Comparison of ENCODE assay signal across 8 cellular contexts in the genomic region with DNA sequence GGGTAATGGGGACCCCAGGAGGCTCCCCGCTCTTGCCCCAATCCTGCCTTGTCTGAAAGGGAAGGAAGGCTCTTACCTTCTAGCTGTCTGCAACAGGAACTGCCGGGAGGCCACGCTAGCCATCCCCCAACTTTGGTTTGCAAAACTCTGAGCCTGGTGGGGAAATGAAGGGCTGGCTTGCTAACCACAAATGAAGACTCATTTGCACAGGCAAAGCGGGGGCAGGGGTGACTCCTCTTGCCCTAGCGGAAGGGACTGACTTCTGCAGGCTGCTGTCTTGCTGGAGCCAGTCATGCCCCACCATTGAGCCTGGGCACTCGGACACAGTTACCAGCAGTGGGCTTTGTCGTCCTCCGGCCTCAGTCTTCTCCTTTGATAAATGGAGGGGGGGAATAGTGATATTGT. TPM values are rescaled to one million over a fixed set of nuclear protein-coding genes. Genes with fewer than 3 reads are reported as not detected.
DNase-seq lines count a peak whose midpoint lies in the region; ATAC-seq and TF ChIP-seq lines count a peak whose summit lies in the region.

No MANE protein-coding gene starts in this region.

- no peak overlapping the region for H2AK5ac ChIP-seq in neuronal stem cell (ENCODE audit: low read depth, low read length)

- H3K4ac ChIP-seq in neuronal stem cell (ENCODE audit: low read length) = no peak overlapping the region

- H3K27me3 ChIP-seq in neuronal stem cell (ENCODE audit: control insufficient read depth in 3 of 3, insufficient read depth in 3 of 3, low read depth in 1 of 3, low read length in 3 of 3) = no peaks in the 10 kb centered on the region

- TF ChIP-seq CTCF in Calu3 (IDR thresholded peaks at IDR 0.05; ENCODE audit: unreplicated experiment) = no peak

- no peaks in the 10 kb centered on the region for H3K36me3 ChIP-seq in neuronal stem cell (replicated peaks in 1 of 2; ENCODE audit: control insufficient read depth in 2 of 2, insufficient read depth in 2 of 2, low read length in 2 of 2)

- H2BK15ac ChIP-seq in neuronal stem cell (ENCODE audit: low read length) = peak overlapping the region; percentile 44

- peaks cover 27% of the 10 kb centered on the region for H3K4me1 Mint-ChIP-seq in activated naive CD8-positive, alpha-beta T cell treated with anti-CD3 and anti-CD28 coated beads, Interleukin-2, amount 10 ng/mL, durations not matched to agents 7 days and 5 days
- no peaks in the 10 kb centered on the region for H3K4me1 Mint-ChIP-seq in Calu3 (ENCODE audit: low read depth, unreplicated experiment)

- no peak overlapping the region for H3K4me2 ChIP-seq in neuronal stem cell (ENCODE audit: insufficient read depth, low read length, poor library complexity, severe bottlenecking)

- no peak overlapping the region for H2AFZ ChIP-seq in neuronal stem cell (ENCODE audit: low read length)

- in situ Hi-C loops in G401 (cut with HindIII; ENCODE audit: low sequenced_read_pairs) = no loop called here

- H2BK12ac ChIP-seq in neuronal stem cell (ENCODE audit: low read length) = no peak overlapping the region

- no peak overlapping the region for H3K23ac ChIP-seq in neuronal stem cell (ENCODE audit: low read depth, low read length, poor library complexity)

- H3K4me3 ChIP-seq in neuronal stem cell (ENCODE audit: low read length in 2 of 2) = no peak overlapping the region

- no TSS peak for BruUV-seq in Calu3 (replicated peaks; lab: Mats Ljungman, UMichigan)

- peaks cover 0 to 3% of the 10 kb centered on the region in 2 donors for H3K4me1 ChIP-seq in neuronal stem cell (ENCODE audit: control insufficient read depth in 2 of 2, insufficient read depth in 1 of 2, low read depth in 1 of 2, low read length in 2 of 2)

- H3K27me3 Mint-ChIP-seq in activated naive CD8-positive, alpha-beta T cell treated with anti-CD3 and anti-CD28 coated beads, Interleukin-2, amount 10 ng/mL, durations not matched to agents 7 days and 5 days = peaks cover 8% of the 10 kb centered on the region
- H3K27me3 Mint-ChIP-seq in Calu3 (ENCODE audit: unreplicated experiment) = peaks cover 65% of the 10 kb centered on the region

- no peaks in the 10 kb centered on the region for H3K9me3 ChIP-seq in neuronal stem cell (replicated peaks in 1 of 2; ENCODE audit: control insufficient read depth in 2 of 2, insufficient read depth in 1 of 2, low read depth in 1 of 2, low read length in 2 of 2)

- no peak overlapping the region for H4K91ac ChIP-seq in neuronal stem cell (ENCODE audit: low read depth, low read length, poor library complexity)

- H3K27ac ChIP-seq in neuronal stem cell (replicated peaks; ENCODE audit: low read length) = no peak overlapping the region

- H3K9ac ChIP-seq in neuronal stem cell (ENCODE audit: low read depth, low read length, poor library complexity) = no peak overlapping the region

- CTCF ChIA-PET in Calu3 (lab: Charles Lee) = interaction anchor here (0.6 kb wide), 1 partner anchor 650 kb away, joined by 6 read pairs; no protein-coding TSS in a partner anchor

- H3K4me3 Mint-ChIP-seq in activated naive CD8-positive, alpha-beta T cell treated with anti-CD3 and anti-CD28 coated beads, Interleukin-2, amount 10 ng/mL, durations not matched to agents 7 days and 5 days = peak overlapping the region; percentile 56
- H3K4me3 Mint-ChIP-seq in Calu3 (ENCODE audit: low read depth, unreplicated experiment) = no peak overlapping the region

- H3K9me3 Mint-ChIP-seq in activated naive CD8-positive, alpha-beta T cell treated with anti-CD3 and anti-CD28 coated beads, Interleukin-2, amount 10 ng/mL, durations not matched to agents 7 days and 5 days = no peaks in the 10 kb centered on the region
- H3K9me3 Mint-ChIP-seq in Calu3 (ENCODE audit: low read depth, unreplicated experiment) = no peaks in the 10 kb centered on the region

- H3K36me3 Mint-ChIP-seq in activated naive CD8-positive, alpha-beta T cell treated with anti-CD3 and anti-CD28 coated beads, Interleukin-2, amount 10 ng/mL, durations not matched to agents 7 days and 5 days = no peaks in the 10 kb centered on the region
- H3K36me3 Mint-ChIP-seq in Calu3 (ENCODE audit: insufficient read depth, unreplicated experiment) = no peaks in the 10 kb centered on the region

- POLR2A ChIA-PET in activated naive CD8-positive, alpha-beta T cell treated with anti-CD3 and anti-CD28 coated beads, Interleukin-2, amount 10 ng/mL, durations not matched to agents 7 days and 5 days (lab: Charles Lee) = interaction anchor here (0.6 to 1.1 kb wide), 2 partner anchors 14 to 15 kb away, joined by 3 to 4 read pairs; no protein-coding TSS in a partner anchor

- intact Hi-C loops in Calu3 (cut with micrococcal nuclease; ENCODE audit: unreplicated experiment) = no loop called here

- peak; percentile 53 for ATAC-seq in GM18519 (IDR thresholded peaks at IDR 0.05; ENCODE audit: low FRiP score, unreplicated experiment)
- peak; percentile 66 for ATAC-seq in HG02642 (IDR thresholded peaks at IDR 0.05; ENCODE audit: poor library complexity, unreplicated experiment)
- peak; percentile 98 for ATAC-seq in activated naive CD8-positive, alpha-beta T cell treated with anti-CD3 and anti-CD28 coated beads, Interleukin-2, amount 10 ng/mL, durations not matched to agents 7 days and 5 days (ENCODE audit: low read depth)

- H3K18ac ChIP-seq in neuronal stem cell (ENCODE audit: low read length) = no peak overlapping the region

- no peaks in the 10 kb centered on the region for H3K79me1 ChIP-seq in neuronal stem cell (ENCODE audit: low read depth, low read length)

- no peak overlapping the region for H2BK5ac ChIP-seq in neuronal stem cell (ENCODE audit: low read length)

- H3K14ac ChIP-seq in neuronal stem cell (ENCODE audit: low read length) = no peak overlapping the region

- DNase-seq in NOMO-1 treated with DMSO at 0.1 percent for 48 hours (lab: John Stamatoyannopoulos, UW; ENCODE audit: unreplicated experiment) (peak; percentile 97), neuronal stem cell (ENCODE audit: low spot score) (no peak), NCI-H2171 treated with DMSO at 0.1 percent for 48 hours (lab: John Stamatoyannopoulos, UW) (no peak), G401 (ENCODE audit: low spot score) (no peak), Calu3 (no peak)
- DNase-seq in activated naive CD8-positive, alpha-beta T cell treated with anti-CD3 and anti-CD28 coated beads, Interleukin-2, amount 10 ng/mL, durations not matched to agents 7 days and 5 days = peak; percentile 67

- no peak overlapping the region for H4K8ac ChIP-seq in neuronal stem cell (ENCODE audit: low read depth, low read length)

- H3K27ac Mint-ChIP-seq in activated naive CD8-positive, alpha-beta T cell treated with anti-CD3 and anti-CD28 coated beads, Interleukin-2, amount 10 ng/mL, durations not matched to agents 7 days and 5 days = peak overlapping the region; percentile 81
- no peak overlapping the region for H3K27ac Mint-ChIP-seq in Calu3 (ENCODE audit: unreplicated experiment)

- H2BK120ac ChIP-seq in neuronal stem cell (ENCODE audit: low read depth, low read length) = no peak overlapping the region

- WGBS in neuronal stem cell (ENCODE audit: extremely low coverage in 2 of 2, insufficient read length in 2 of 2, insufficient replicate concordance in 1 of 2), 2 donors = no CpG with 5 or more reads among the region's 8 CpGs

RNA-seq across cellular contexts. Expression of gene PLCG2, which starts 52.6 kb away (rescaled TPM):
- total RNA-seq in activated naive CD8-positive, alpha-beta T cell treated with anti-CD3 and anti-CD28 coated beads, Interleukin-2, amount 10 ng/mL, durations not matched to agents 7 days and 5 days = 10 to 100 TPM; 13.5 to 15.2 TPM
- 1.3 TPM for polyA plus RNA-seq in neuronal stem cell (2013, experiment 1 of 2)
- polyA plus RNA-seq in neuronal stem cell (2013, experiment 2 of 2) = 1.1 TPM
- 34.8 and 42.4 TPM in 2 replicates for total RNA-seq in G401 (2014; rRNA removed; shearing (Covaris generic))
- 3.4 and 13.7 TPM in 2 replicates for total RNA-seq in Calu3 (2022)

Comparison
In these comparisons a context has a peak if more than half of its experiments do, and no peak if none do; other contexts are left out.
1. DNase-seq: peak in NOMO-1 treated with DMSO at 0.1 percent for 48 hours (single experiment) and activated naive CD8-positive, alpha-beta T cell treated with anti-CD3 and anti-CD28 coated beads, Interleukin-2, amount 10 ng/mL, durations not matched to agents 7 days and 5 days (single experiment); none in neuronal stem cell (single experiment), NCI-H2171 treated with DMSO at 0.1 percent for 48 hours (single experiment), G401 (single experiment) and Calu3 (single experiment).
2. Peak in every context shown above with its lines, with median percentiles within 50 percentile points of each other: ATAC-seq.